13 cellular contexts compared by ENCODE assay signal in the genomic region with DNA sequence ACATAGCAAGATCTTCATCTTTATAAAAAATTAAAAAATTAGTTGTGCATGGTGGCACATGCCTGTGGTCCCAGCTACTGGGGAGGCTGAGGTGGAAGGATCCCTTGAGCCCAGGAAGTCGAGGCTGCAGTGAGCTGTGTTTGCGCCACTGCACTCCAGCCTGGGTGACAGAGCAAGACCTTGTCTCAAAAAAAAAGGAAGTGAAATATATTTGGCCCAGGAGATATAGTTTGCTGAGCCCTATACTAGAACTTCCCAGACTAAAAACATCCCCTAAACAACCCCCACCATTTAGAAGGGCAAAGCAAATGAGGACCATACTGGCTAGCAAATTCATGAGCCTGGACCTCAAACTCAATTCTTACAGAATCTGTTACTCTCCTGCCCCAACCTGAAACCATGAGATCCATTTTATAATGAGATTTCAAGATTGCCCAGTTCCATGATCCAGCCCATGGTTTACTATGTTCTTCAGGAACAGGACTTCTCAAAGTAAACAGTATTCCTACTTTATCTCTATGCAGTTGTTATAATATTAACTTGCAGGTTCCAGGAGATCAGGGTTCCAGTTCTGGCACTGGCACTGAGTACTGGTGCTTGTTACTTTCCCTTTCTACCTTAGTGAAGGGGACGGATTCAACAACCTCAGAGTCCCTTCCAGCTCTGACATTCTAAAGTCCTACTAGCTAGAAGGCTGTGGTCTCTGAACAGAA. TPM values are rescaled to one million over a fixed set of nuclear protein-coding genes. Genes with fewer than 3 reads are reported as not detected.
DNase-seq lines count a peak whose midpoint lies in the region; ATAC-seq, FAIRE-seq and TF ChIP-seq lines count a peak whose summit lies in the region.
"Had no signal": no experiment of that assay in that cellular context is flagged by ENCODE, and none has a peak within 500 bp of the region (broad histone marks: within the 10 kb centered on the region; RNA-seq: fewer than 3 reads in every experiment).

No MANE protein-coding gene starts in this region.

- intact Hi-C loops in Caco-2 (cut with micrococcal nuclease; ENCODE audit: unreplicated experiment): no loop called here

- H3K4me1 Mint-ChIP-seq in Caco-2 (ENCODE audit: low read depth, unreplicated experiment): no peaks in the 10 kb centered on the region
- no peaks in the 10 kb centered on the region for H3K4me1 Mint-ChIP-seq in activated T-helper 17 cell treated with anti-CD3 and anti-CD28 coated beads, Interleukin-2, amount 50 U/mL, for 72 hours

- POLR2A ChIA-PET in Caco-2 (lab: Charles Lee): no interaction called here

- no peak overlapping the region for H3K4me3 ChIP-seq in Caco-2 (ENCODE audit: low read depth, low read length)

- H3K4me1 ChIP-seq in Caco-2: peaks cover 12% of the 10 kb centered on the region
- H3K4me1 ChIP-seq: parathyroid adenoma had no signal

- ATAC-seq in GM18511 (IDR thresholded peaks at IDR 0.05; ENCODE audit: unreplicated experiment) (peak; percentile 96), GM21529 (IDR thresholded peaks at IDR 0.05; ENCODE audit: unreplicated experiment) (peak; percentile 92), HG03442 (IDR thresholded peaks at IDR 0.05; ENCODE audit: unreplicated experiment) (peak; percentile 80)
- ATAC-seq in activated T-helper 17 cell treated with anti-CD3 and anti-CD28 coated beads, Interleukin-2, amount 50 U/mL, for 72 hours (replicated peaks): no peak
- ATAC-seq: activated T-cell treated with anti-CD3 and anti-CD28 coated beads, Interleukin-2, amount 50 U/mL, for 72 hours had no signal

- peaks cover 5% of the 10 kb centered on the region for H3K27me3 Mint-ChIP-seq in Caco-2 (ENCODE audit: insufficient read depth, unreplicated experiment)
- H3K27me3 Mint-ChIP-seq in activated T-helper 17 cell treated with anti-CD3 and anti-CD28 coated beads, Interleukin-2, amount 50 U/mL, for 72 hours: peaks cover 32% of the 10 kb centered on the region

- no peak overlapping the region for H3K4me3 Mint-ChIP-seq in Caco-2 (ENCODE audit: unreplicated experiment)
- H3K4me3 Mint-ChIP-seq in activated T-helper 17 cell treated with anti-CD3 and anti-CD28 coated beads, Interleukin-2, amount 50 U/mL, for 72 hours: no peak overlapping the region
- H3K4me3 Mint-ChIP-seq: activated T-cell treated with anti-CD3 and anti-CD28 coated beads, Interleukin-2, amount 50 U/mL, for 72 hours had no signal

- H3K36me3 Mint-ChIP-seq in Caco-2 (ENCODE audit: insufficient read depth, unreplicated experiment): no peaks in the 10 kb centered on the region
- H3K36me3 Mint-ChIP-seq in activated T-helper 17 cell treated with anti-CD3 and anti-CD28 coated beads, Interleukin-2, amount 50 U/mL, for 72 hours (ENCODE audit: low read depth): no peaks in the 10 kb centered on the region

- DNase-seq in kidney tubule cell (ENCODE audit: low spot score) (peak; percentile 42), NCI-H1092 treated with DMSO at 0.1 percent for 48 hours (lab: John Stamatoyannopoulos, UW) (no peak), Caco-2 (no peak), frontal cortex (ENCODE audit: low spot score in 2 of 2) (no peak)
- DNase-seq: activated T-cell treated with anti-CD3 and anti-CD28 coated beads, Interleukin-2, amount 50 U/mL, for 72 hours; HCEC 1CT; NCI-H1436 had no signal

- no peak overlapping the region for H3K27ac Mint-ChIP-seq in Caco-2 (ENCODE audit: unreplicated experiment)
- H3K27ac Mint-ChIP-seq in activated T-helper 17 cell treated with anti-CD3 and anti-CD28 coated beads, Interleukin-2, amount 50 U/mL, for 72 hours: no peak overlapping the region
- H3K27ac Mint-ChIP-seq: activated T-cell treated with anti-CD3 and anti-CD28 coated beads, Interleukin-2, amount 50 U/mL, for 72 hours had no signal

- H3K9me3 ChIP-seq in Caco-2: no peaks in the 10 kb centered on the region

- FAIRE-seq in frontal cortex (lab: Jason Lieb, UNC): no peak

- BruUV-seq in Caco-2 (replicated peaks; lab: Mats Ljungman, UMichigan): no TSS peak

- H3K27me3 ChIP-seq in Caco-2 (replicated peaks; ENCODE audit: control insufficient read depth, insufficient read depth, low read length): no peaks in the 10 kb centered on the region

- TF ChIP-seq CTCF in Caco-2 (IDR thresholded peaks at IDR 0.05; ENCODE audit: insufficient read depth in 1 of 2, low read depth in 1 of 2, low read length in 1 of 2, severe bottlenecking in 1 of 2, unreplicated experiment in 1 of 2): no peak

- no peaks in the 10 kb centered on the region for H3K9me3 Mint-ChIP-seq in Caco-2 (ENCODE audit: unreplicated experiment)
- no peaks in the 10 kb centered on the region for H3K9me3 Mint-ChIP-seq in activated T-helper 17 cell treated with anti-CD3 and anti-CD28 coated beads, Interleukin-2, amount 50 U/mL, for 72 hours
- H3K9me3 Mint-ChIP-seq: activated T-cell treated with anti-CD3 and anti-CD28 coated beads, Interleukin-2, amount 50 U/mL, for 72 hours had no signal

- CTCF ChIA-PET in Caco-2 (lab: Charles Lee): no interaction called here

- H3K36me3 ChIP-seq in Caco-2 (ENCODE audit: control insufficient read depth, insufficient read depth, low read length): no peaks in the 10 kb centered on the region

RNA-seq across cellular contexts. Expression of a gene that starts 48.9 kb away (rescaled TPM):
- total RNA-seq in Caco-2 (2022) (13.7 and 13.9 TPM in 2 replicates), frontal cortex (66.9 TPM)
- 10 to 100 TPM; 10.5 to 11.1 TPM for total RNA-seq in activated T-helper 17 cell treated with anti-CD3 and anti-CD28 coated beads, Interleukin-2, amount 50 U/mL, for 72 hours

RNA-seq across cellular contexts. Expression of a gene that starts 50.4 kb away (rescaled TPM):
- total RNA-seq in Caco-2 (2022) (0.98 and 1.2 TPM in 2 replicates), frontal cortex (22.8 TPM)
- total RNA-seq in activated T-helper 17 cell treated with anti-CD3 and anti-CD28 coated beads, Interleukin-2, amount 50 U/mL, for 72 hours: 1 to 10 TPM; 5.0 to 5.8 TPM
- total RNA-seq: dermis microvascular lymphatic vessel endothelial cell had no signal
